In the genomic region with DNA sequence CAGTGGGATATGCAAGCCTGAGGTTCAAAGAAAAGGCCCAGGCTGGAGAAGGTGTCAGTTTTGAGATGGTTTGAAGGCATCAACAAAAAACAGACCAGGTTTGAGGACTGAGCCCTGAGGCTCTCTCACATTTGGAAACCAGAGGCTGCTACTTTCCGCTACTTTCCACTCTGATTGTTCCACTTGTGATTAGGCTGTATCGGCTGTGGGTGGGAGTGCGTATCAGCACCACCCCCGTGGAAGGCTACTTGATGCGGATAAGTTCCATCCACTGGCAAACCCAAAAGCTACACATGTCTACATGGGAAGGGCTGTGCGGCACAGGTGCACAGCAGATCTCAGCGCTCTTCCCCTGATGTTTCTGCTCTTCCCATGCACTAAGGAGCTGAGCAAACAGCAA, we compare ENCODE assay signal across 18 cellular contexts.
DNase-seq lines count a peak whose midpoint lies in the region; ATAC-seq and TF ChIP-seq lines count a peak whose summit lies in the region.
"Had no signal": no experiment of that assay in that cellular context is flagged by ENCODE, and none has a peak within 500 bp of the region (broad histone marks: within the 10 kb centered on the region; RNA-seq: fewer than 3 reads in every experiment).

No MANE protein-coding gene starts in this region.

- H3K4me3 ChIP-seq in CD4-positive, CD25-positive, alpha-beta regulatory T cell (ENCODE audit: low read depth, low read length), result peak overlapping the region; percentile 90
- H3K4me3 ChIP-seq in mucosa of descending colon (no peak overlapping the region), esophagus squamous epithelium (peak overlapping the region in 1 of 4 donors; percentile 4)
- H3K4me3 ChIP-seq: cardiac muscle cell had no signal

- peak overlapping the region; percentile 82 for H3K27ac ChIP-seq in CD4-positive, CD25-positive, alpha-beta regulatory T cell (ENCODE audit: insufficient read depth, low read length, poor library complexity, severe bottlenecking)
- peak overlapping the region in 2 of 4 donors; percentile 6 to 67 for H3K27ac ChIP-seq in esophagus squamous epithelium
- H3K27ac ChIP-seq: cardiac muscle cell had no signal

- H3K27me3 ChIP-seq in CD4-positive, CD25-positive, alpha-beta regulatory T cell (ENCODE audit: control insufficient read depth, insufficient read depth, low read length), result no peaks in the 10 kb centered on the region
- H3K27me3 ChIP-seq in esophagus squamous epithelium, result no peaks in the 10 kb centered on the region
- H3K27me3 ChIP-seq: cardiac muscle cell had no signal

- H3K4me1 Mint-ChIP-seq in CD4-positive, CD25-positive, alpha-beta regulatory T cell, result peaks cover 52 to 87% (median 73%) of the 10 kb centered on the region in 4 donors
- peaks cover 63 to 86% (median 74%) of the 10 kb centered on the region in 3 donors for H3K4me1 Mint-ChIP-seq in T-cell
- peaks cover 88% of the 10 kb centered on the region for H3K4me1 Mint-ChIP-seq in activated T-cell treated with anti-CD3 and anti-CD28 coated beads, Interleukin-2, amount 50 U/mL, for 4 hours (ENCODE audit: low read depth)

- no peak for TF ChIP-seq POLR2A in esophagus squamous epithelium (IDR thresholded peaks at IDR 0.05)

- POLR2A ChIA-PET in T-cell (lab: Charles Lee), result interaction anchor here in 1 of 2 donors (1.0 kb wide), 1 partner anchor 16 kb away, joined by 3 read pairs; no protein-coding TSS in a partner anchor

- peaks cover 2% of the 10 kb centered on the region for H3K36me3 ChIP-seq in CD4-positive, CD25-positive, alpha-beta regulatory T cell (ENCODE audit: control insufficient read depth, insufficient read depth, low read length)
- H3K36me3 ChIP-seq in mucosa of descending colon (ENCODE audit: low read depth) (no peaks in the 10 kb centered on the region), esophagus squamous epithelium (no peaks in the 10 kb centered on the region)
- H3K36me3 ChIP-seq: cardiac muscle cell had no signal

- CTCF ChIA-PET in T-cell (lab: Charles Lee), result interaction anchor here in 1 of 2 donors (1.1 to 1.3 kb wide), 2 partner anchors 13 to 16 kb away, joined by 3 to 6 read pairs; no protein-coding TSS in a partner anchor

- H3K4me1 ChIP-seq in CD4-positive, CD25-positive, alpha-beta regulatory T cell (ENCODE audit: control insufficient read depth, insufficient read depth, low read length, poor library complexity, severe bottlenecking), result peaks cover 76% of the 10 kb centered on the region
- H3K4me1 ChIP-seq in mucosa of descending colon (ENCODE audit: low read depth) (no peaks in the 10 kb centered on the region), esophagus squamous epithelium (peaks cover 13 to 59% (median 22%) of the 10 kb centered on the region in 3 donors)
- H3K4me1 ChIP-seq: Caco-2 had no signal

- WGBS in esophagus squamous epithelium, 2 donors, result 89 to 91% methylated on average over 5 to 7 of the region's 7 CpGs

- peaks cover 7% of the 10 kb centered on the region for H3K36me3 Mint-ChIP-seq in CD4-positive, CD25-positive, alpha-beta regulatory T cell
- H3K36me3 Mint-ChIP-seq in T-cell, result peaks cover 25% of the 10 kb centered on the region
- H3K36me3 Mint-ChIP-seq in activated T-cell treated with anti-CD3 and anti-CD28 coated beads, Interleukin-2, amount 50 U/mL, for 4 hours (ENCODE audit: insufficient read depth), result peaks cover 25% of the 10 kb centered on the region

- H3K9me3 ChIP-seq in CD4-positive, CD25-positive, alpha-beta regulatory T cell (ENCODE audit: control insufficient read depth in 2 of 2, low read length in 2 of 2), result no peaks in the 10 kb centered on the region
- H3K9me3 ChIP-seq in mucosa of descending colon (no peaks in the 10 kb centered on the region), esophagus squamous epithelium (no peaks in the 10 kb centered on the region)
- H3K9me3 ChIP-seq: Caco-2 had no signal

- TF ChIP-seq CTCF in mucosa of descending colon (IDR thresholded peaks at IDR 0.05), result no peak
- no peak for TF ChIP-seq CTCF in esophagus squamous epithelium (IDR thresholded peaks at IDR 0.05)

- H3K27ac Mint-ChIP-seq in CD4-positive, CD25-positive, alpha-beta regulatory T cell, result peak overlapping the region; percentile 92 to 98 (median 94)
- peak overlapping the region; percentile 81 to 91 for H3K27ac Mint-ChIP-seq in T-cell
- H3K27ac Mint-ChIP-seq: mesothelial cell of epicardium had no signal

- H3K27me3 Mint-ChIP-seq in CD4-positive, CD25-positive, alpha-beta regulatory T cell, result no peaks in the 10 kb centered on the region
- H3K27me3 Mint-ChIP-seq in T-cell, result no peaks in the 10 kb centered on the region
- no peaks in the 10 kb centered on the region for H3K27me3 Mint-ChIP-seq in activated T-cell treated with anti-CD3 and anti-CD28 coated beads, Interleukin-2, amount 50 U/mL, for 4 hours (ENCODE audit: low read depth)

- peak in 1 of 3 donors; percentile 41 for DNase-seq in CD4-positive, CD25-positive, alpha-beta regulatory T cell
- DNase-seq in T-cell (peak in 1 of 34 experiments; percentile 3), mucosa of descending colon (no peak), esophagus squamous epithelium (lab: John Stamatoyannopoulos, UW) (no peak), UCSD-AML1 (lab: John Stamatoyannopoulos, UW; ENCODE audit: unreplicated experiment) (no peak), DMS 273 (lab: John Stamatoyannopoulos, UW; ENCODE audit: unreplicated experiment) (no peak)
- DNase-seq in activated T-cell treated with anti-CD3 and anti-CD28 coated beads, Interleukin-2, amount 50 U/mL, for 4 hours, result peak; percentile 38
- DNase-seq: Caco-2, hypothalamus, MV-4-11, NCI-H2171, NCI-H82, occipital lobe, SW 1271 had no signal

- intact Hi-C loops in mucosa of descending colon (cut with DNase I, micrococcal nuclease), result no loop called here
- intact Hi-C loops in esophagus squamous epithelium (cut with DNase I), result no loop called here

- H3K9me3 Mint-ChIP-seq in CD4-positive, CD25-positive, alpha-beta regulatory T cell, result peaks cover 0 to 3% (median 0%) of the 10 kb centered on the region in 7 donors
- H3K9me3 Mint-ChIP-seq in T-cell, result no peaks in the 10 kb centered on the region
- no peaks in the 10 kb centered on the region for H3K9me3 Mint-ChIP-seq in activated T-cell treated with anti-CD3 and anti-CD28 coated beads, Interleukin-2, amount 50 U/mL, for 4 hours

- no peak for ATAC-seq in CD4-positive, CD25-positive, alpha-beta regulatory T cell (ENCODE audit: low read depth in 2 of 2)
- ATAC-seq in T-cell (replicated peaks in 1 of 4) (peak in 2 of 4 experiments; percentile 14 to 24), mucosa of descending colon (peak; percentile 10), HG02623 (IDR thresholded peaks at IDR 0.05; ENCODE audit: unreplicated experiment) (no peak)
- ATAC-seq in activated T-cell treated with anti-CD3 and anti-CD28 coated beads, Interleukin-2, amount 50 U/mL, for 4 hours, result peak; percentile 22 to 32
- ATAC-seq: sciatic nerve had no signal

- H3K4me3 Mint-ChIP-seq in CD4-positive, CD25-positive, alpha-beta regulatory T cell, result peak overlapping the region; percentile 84 to 89 (median 86)
- peak overlapping the region; percentile 63 to 75 (median 69) for H3K4me3 Mint-ChIP-seq in T-cell
- H3K4me3 Mint-ChIP-seq in activated T-cell treated with anti-CD3 and anti-CD28 coated beads, Interleukin-2, amount 50 U/mL, for 4 hours, result peak overlapping the region; percentile 91
- H3K4me3 Mint-ChIP-seq: mesothelial cell of epicardium had no signal

Comparison
In these comparisons a context has a peak if more than half of its experiments do, and no peak if none do; other contexts are left out.
1. ATAC-seq: peak in activated T-cell treated with anti-CD3 and anti-CD28 coated beads, Interleukin-2, amount 50 U/mL, for 4 hours (2 of 2) and mucosa of descending colon (single experiment); none in CD4-positive, CD25-positive, alpha-beta regulatory T cell (0 of 2) and HG02623 (single experiment).
2. Peak in every context shown above with its lines, with median percentiles within 50 percentile points of each other: H3K4me3 Mint-ChIP-seq.